In genomic region chr18:35345460-35345921, GRCh38 we compare ENCODE assay signal across 8 cellular contexts. TPM values are rescaled to one million over a fixed set of nuclear protein-coding genes. Genes with fewer than 3 reads are reported as not detected.
DNase-seq lines count a peak whose midpoint lies in the region; ATAC-seq and TF ChIP-seq lines count a peak whose summit lies in the region.

No MANE protein-coding gene starts in this region.

- H3K4me3 Mint-ChIP-seq in activated CD4-positive, alpha-beta T cell treated with anti-CD3 and anti-CD28 coated beads for 36 hours: peak overlapping the region; percentile 86
- peak overlapping the region; percentile 92 to 100 (median 97) for H3K4me3 Mint-ChIP-seq in naive B cell

- H3K27me3 Mint-ChIP-seq in activated CD4-positive, alpha-beta T cell treated with anti-CD3 and anti-CD28 coated beads for 36 hours: no peaks in the 10 kb centered on the region
- H3K27me3 Mint-ChIP-seq in naive B cell: no peaks in the 10 kb centered on the region

- CTCF ChIA-PET in activated CD4-positive, alpha-beta T cell treated with anti-CD3 and anti-CD28 coated beads for 36 hours (lab: Charles Lee): interaction anchor here (0.9 to 3.5 kb wide), 7 partner anchors 8 to 120 kb away, joined by 3 to 14 read pairs (median 4); no protein-coding TSS in a partner anchor

- no peak for DNase-seq in activated CD4-positive, alpha-beta T cell treated with anti-CD3 and anti-CD28 coated beads for 36 hours
- DNase-seq in activated CD4-positive, alpha-beta T cell treated with anti-CD3 and anti-CD28 coated beads, Interleukin-2, amount 50 U/mL, for 4 hours: no peak
- DNase-seq in NCI-H2196 (lab: John Stamatoyannopoulos, UW; ENCODE audit: unreplicated experiment) (peak; percentile 74), choroid plexus epithelial cell (ENCODE audit: low read depth) (peak; percentile 65), naive B cell (peak; percentile 23), NCI-H524 (lab: John Stamatoyannopoulos, UW) (no peak), NCI-H2171 (lab: John Stamatoyannopoulos, UW) (no peak)

- intact Hi-C loops in activated CD4-positive, alpha-beta T cell treated with anti-CD3 and anti-CD28 coated beads for 36 hours (cut with DNase I, micrococcal nuclease): loop anchor here (2.0 kb wide), 3 partner anchors 105 to 485 kb away; partner anchors contain the start of gene ZNF397 (in 1 of the 2)

- peaks cover 25% of the 10 kb centered on the region for H3K4me1 Mint-ChIP-seq in activated CD4-positive, alpha-beta T cell treated with anti-CD3 and anti-CD28 coated beads for 36 hours
- H3K4me1 Mint-ChIP-seq in naive B cell: peaks cover 27 to 50% (median 27%) of the 10 kb centered on the region in 3 donors

- H3K36me3 Mint-ChIP-seq in activated CD4-positive, alpha-beta T cell treated with anti-CD3 and anti-CD28 coated beads for 36 hours (ENCODE audit: low read depth): peaks cover 10% of the 10 kb centered on the region
- peaks cover 0 to 4% of the 10 kb centered on the region in 2 donors for H3K36me3 Mint-ChIP-seq in naive B cell

- POLR2A ChIA-PET in activated CD4-positive, alpha-beta T cell treated with anti-CD3 and anti-CD28 coated beads for 36 hours (lab: Charles Lee): no interaction called here

- peak overlapping the region; percentile 17 for H3K4me3 ChIP-seq in choroid plexus epithelial cell (ENCODE audit: low read depth, low read length)

- no peaks in the 10 kb centered on the region for H3K9me3 Mint-ChIP-seq in activated CD4-positive, alpha-beta T cell treated with anti-CD3 and anti-CD28 coated beads for 36 hours (ENCODE audit: low read depth)
- H3K9me3 Mint-ChIP-seq in naive B cell: peaks cover 0 to 1% (median 0%) of the 10 kb centered on the region in 7 donors

- H3K27ac Mint-ChIP-seq in activated CD4-positive, alpha-beta T cell treated with anti-CD3 and anti-CD28 coated beads for 36 hours: no peak overlapping the region
- H3K27ac Mint-ChIP-seq in naive B cell: peak overlapping the region; percentile 97 to 99 (median 99)

- TF ChIP-seq CTCF in choroid plexus epithelial cell (conservative IDR thresholded peaks at IDR 0.05; ENCODE audit: low read depth, low read length): no peak

- no peak for ATAC-seq in activated CD4-positive, alpha-beta T cell treated with anti-CD3 and anti-CD28 coated beads for 36 hours
- ATAC-seq in naive B cell (ENCODE audit: low read depth in 2 of 2) (peak; percentile 8 to 27), esophagus mucosa (no peak)

RNA-seq across cellular contexts. Expression of gene ZNF24, which starts 1.3 kb away (rescaled TPM):
- 10 to 100 TPM; 31.7 to 50.9 TPM for total RNA-seq in activated CD4-positive, alpha-beta T cell treated with anti-CD3 and anti-CD28 coated beads for 36 hours
- polyA plus RNA-seq in naive B cell (ENCODE audit: low read depth in 6 of 6): 100 to 1,000 TPM in 5 of 6 donors, 10 to 100 TPM in 1; 73.9 to 137 (median 118) TPM
- 26.7 TPM for total RNA-seq in esophagus mucosa

RNA-seq across cellular contexts. Expression of gene ZNF396, which starts 31.6 kb away (rescaled TPM):
- total RNA-seq in activated CD4-positive, alpha-beta T cell treated with anti-CD3 and anti-CD28 coated beads for 36 hours: 1 to 10 TPM in 1 of 2 experiments, under 1 TPM in 1; 0.47 to 1.1 TPM
- polyA plus RNA-seq in naive B cell (ENCODE audit: low read depth in 6 of 6): under 1 TPM in 4 of 6 donors, not detected in 2; 0.21 to 0.90 (median 0.66) TPM
- 0.80 TPM for total RNA-seq in esophagus mucosa

RNA-seq across cellular contexts. Expression of gene ZSCAN30, which starts 55.5 kb away (rescaled TPM):
- 10 to 100 TPM; 24.2 to 25.4 TPM for total RNA-seq in activated CD4-positive, alpha-beta T cell treated with anti-CD3 and anti-CD28 coated beads for 36 hours
- 10 to 100 TPM in 1 of 6 donors, 1 to 10 TPM in 5; 4.5 to 11.3 (median 8.9) TPM for polyA plus RNA-seq in naive B cell (ENCODE audit: low read depth in 6 of 6)
- total RNA-seq in esophagus mucosa: 5.9 TPM

Comparison
In these comparisons a context has a peak if more than half of its experiments do, and no peak if none do; other contexts are left out.
1. ATAC-seq: peak in naive B cell (2 of 2); none in activated CD4-positive, alpha-beta T cell treated with anti-CD3 and anti-CD28 coated beads for 36 hours (single experiment) and esophagus mucosa (single experiment).
2. DNase-seq: peak in NCI-H2196 (single experiment), choroid plexus epithelial cell (single experiment) and naive B cell (single experiment); none in activated CD4-positive, alpha-beta T cell treated with anti-CD3 and anti-CD28 coated beads for 36 hours (single experiment), activated CD4-positive, alpha-beta T cell treated with anti-CD3 and anti-CD28 coated beads, Interleukin-2, amount 50 U/mL, for 4 hours (0 of 2), NCI-H524 (0 of 2) and NCI-H2171 (single experiment).